ENCODE assay signal across 16 cellular contexts in the genomic region with DNA sequence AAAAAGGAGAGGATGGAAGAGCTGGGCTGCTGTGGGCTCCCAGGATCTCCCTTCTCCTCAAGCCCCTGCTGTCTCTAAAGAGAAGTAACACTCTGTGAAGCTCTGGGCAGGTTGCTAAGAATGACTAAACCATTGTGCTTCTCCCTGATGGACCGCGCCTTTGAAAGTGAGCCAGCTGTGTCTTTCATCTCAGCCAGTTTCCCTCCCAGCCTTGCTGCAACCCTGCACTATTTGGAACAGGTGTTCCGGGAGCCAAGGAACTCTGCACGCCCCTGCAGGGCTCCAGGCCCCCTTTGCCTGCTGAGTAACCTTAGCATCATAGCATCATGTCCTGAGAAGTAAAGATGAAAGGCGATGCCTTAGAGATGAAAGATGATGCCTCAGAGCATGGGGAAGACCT. TPM values are rescaled to one million over a fixed set of nuclear protein-coding genes. Genes with fewer than 3 reads are reported as not detected.
DNase-seq lines count a peak whose midpoint lies in the region; ATAC-seq, FAIRE-seq and TF ChIP-seq lines count a peak whose summit lies in the region.
"Had no signal": no experiment of that assay in that cellular context is flagged by ENCODE, and none has a peak within 500 bp of the region (broad histone marks: within the 10 kb centered on the region; RNA-seq: fewer than 3 reads in every experiment).

No MANE protein-coding gene starts in this region.

- peaks cover 0 to 2% (median 0%) of the 10 kb centered on the region in 4 experiments; a peak in 1 of 7 replicates for H3K27me3 ChIP-seq in H1 (replicated peaks in 1 of 4; ENCODE audit: control insufficient read depth in 3 of 4, extremely low read depth in 1 of 4, insufficient read depth in 3 of 4, low read length in 3 of 4)
- H3K27me3 ChIP-seq in CD8-positive, alpha-beta memory T cell (ENCODE audit: insufficient read depth, low read length, poor library complexity, severe bottlenecking), result peaks cover 9% of the 10 kb centered on the region

- no peak for TF ChIP-seq CTCF in H1 (IDR thresholded peaks at IDR 0.05; ENCODE audit: control extremely low read depth in 1 of 3, insufficient read depth in 1 of 3, low read depth in 1 of 3, low read length in 3 of 3)
- no peak for TF ChIP-seq CTCF in omental fat pad (IDR thresholded peaks at IDR 0.05)

- DNase-seq in NCI-H1417 (lab: John Stamatoyannopoulos, UW) (peak in 2 of 3 experiments; percentile 23 to 24), NCI-H1417 treated with DMSO at 0.1 percent for 48 hours (lab: John Stamatoyannopoulos, UW) (no peak), NCI-H2171 treated with DMSO at 0.1 percent for 48 hours (lab: John Stamatoyannopoulos, UW) (peak; percentile 53), H1 (ENCODE audit: low read depth in 1 of 2, low spot score in 2 of 2) (no peak), omental fat pad (ENCODE audit: low spot score) (no peak), activated T-cell treated with anti-CD3 and anti-CD28 coated beads for 4 hours (no peak)
- no peak for DNase-seq in CD8-positive, alpha-beta memory T cell
- DNase-seq in T-helper 2 cell treated with Interferon-gamma antibody and Interleukin-4, amounts not matched to agents 5 μg/mL and 100 μg/mL, for 36 hours (ENCODE audit: low spot score), result no peak
- DNase-seq: activated CD4-positive, CD25-positive, alpha-beta regulatory T cell treated with anti-CD3 and anti-CD28 coated beads, Interleukin-2, amount 50 U/mL, for 72 hours; DMS79; glutamatergic neuron; SHP77 treated with DMSO at 0.1 percent for 48 hours; substantia nigra had no signal

- no peak overlapping the region for H4K5ac ChIP-seq in H1 (ENCODE audit: insufficient read length, low read depth, low read length)

- H2BK120ac ChIP-seq in H1 (replicated peaks; ENCODE audit: low read depth, low read length), result no peak overlapping the region

- FAIRE-seq in H1 (lab: Jason Lieb, UNC), result no peak
- FAIRE-seq: A204.1 had no signal

- H3K9ac ChIP-seq in H1 (replicated peaks in 1 of 4; ENCODE audit: extremely low read depth in 1 of 4, low read depth in 3 of 4, low read length in 3 of 4), result no peak overlapping the region

- no peak overlapping the region for H4K8ac ChIP-seq in H1 (ENCODE audit: extremely low read depth, insufficient read depth, low read length)

- H2AFZ ChIP-seq in H1 (ENCODE audit: low read length), result no peak overlapping the region

- CTCF ChIA-PET in H1 (lab: Charles Lee; ENCODE audit: partially characterized antibody), result interaction anchor here (0.8 to 1.3 kb wide), 5 partner anchors 12 to 130 kb away, joined by 3 to 7 read pairs (median 3); no protein-coding TSS in a partner anchor
- CTCF ChIA-PET in CD8-positive, alpha-beta memory T cell (lab: Charles Lee), result no interaction called here

- H3K79me1 ChIP-seq in H1 (ENCODE audit: low read depth, low read length), result no peaks in the 10 kb centered on the region

- no peaks in the 10 kb centered on the region for H3K9me3 ChIP-seq in H1 (ENCODE audit: insufficient read depth in 2 of 2, low read depth in 1 of 2, low read length in 1 of 2)
- H3K9me3 ChIP-seq in CD8-positive, alpha-beta memory T cell (ENCODE audit: low read length), result no peaks in the 10 kb centered on the region

- H2BK12ac ChIP-seq in H1 (ENCODE audit: low read depth, low read length), result peak overlapping the region; percentile 42; the same call in 1 of the 2 replicates

- peak; percentile 57 for ATAC-seq in omental fat pad (ENCODE audit: low FRiP score)

- no peak overlapping the region for H2BK5ac ChIP-seq in H1 (ENCODE audit: low read depth, low read length)

- no peaks in the 10 kb centered on the region for H3K9me3 Mint-ChIP-seq in CD8-positive, alpha-beta memory T cell
- H3K9me3 Mint-ChIP-seq in T-helper 2 cell treated with Interferon-gamma antibody and Interleukin-4, amounts not matched to agents 5 μg/mL and 100 μg/mL, for 36 hours, result peaks cover 6% of the 10 kb centered on the region

- no peak overlapping the region for H3K27ac ChIP-seq in H1 (ENCODE audit: low read depth, low read length)
- no peak overlapping the region for H3K27ac ChIP-seq in CD8-positive, alpha-beta memory T cell (ENCODE audit: low read depth, low read length)

- H3K4me3 ChIP-seq in H1 (ENCODE audit: extremely low read depth in 1 of 4, insufficient read depth in 2 of 4, low read depth in 3 of 4, low read length in 4 of 4), result no peak overlapping the region
- no peak overlapping the region for H3K4me3 ChIP-seq in CD8-positive, alpha-beta memory T cell (ENCODE audit: low read length)
- H3K4me3 ChIP-seq: lung had no signal

- H3K36me3 ChIP-seq in H1 (ENCODE audit: control insufficient read depth in 2 of 4, insufficient read depth in 4 of 4, low read length in 3 of 4), result no peaks in the 10 kb centered on the region; a peak in 1 of 8 replicates
- H3K36me3 ChIP-seq in CD8-positive, alpha-beta memory T cell (ENCODE audit: insufficient read depth, low read length), result no peaks in the 10 kb centered on the region

- H3K4ac ChIP-seq in H1 (replicated peaks; ENCODE audit: insufficient read length, low read depth, low read length), result no peak overlapping the region

- no peak overlapping the region for H3K23ac ChIP-seq in H1 (ENCODE audit: insufficient read length)

- no peaks in the 10 kb centered on the region for H3K23me2 ChIP-seq in H1 (ENCODE audit: low read depth, low read length)

- no peak overlapping the region for H3K27ac Mint-ChIP-seq in CD8-positive, alpha-beta memory T cell
- H3K27ac Mint-ChIP-seq in T-helper 2 cell treated with Interferon-gamma antibody and Interleukin-4, amounts not matched to agents 5 μg/mL and 100 μg/mL, for 36 hours, result no peak overlapping the region
- H3K27ac Mint-ChIP-seq: activated T-helper 2 cell treated with anti-CD3 and anti-CD28 coated beads, Interferon-gamma antibody, Interleukin-2, Interleukin-4, amounts not matched to agents 10 μg/mL and 5 μg/mL and 100 μg/mL, durations not matched to agents 14 hours and 24 hours and 36 hours had no signal

- H3K4me1 ChIP-seq in H1 (replicated peaks in 1 of 4; ENCODE audit: control insufficient read depth in 3 of 4, insufficient read depth in 4 of 4, low read length in 3 of 4), result peaks cover 3 to 18% (median 15%) of the 10 kb centered on the region in 4 experiments; a peak in 6 of 7 replicates
- H3K4me1 ChIP-seq in CD8-positive, alpha-beta memory T cell (ENCODE audit: insufficient read depth, low read length), result no peaks in the 10 kb centered on the region

- H2BK20ac ChIP-seq in H1 (ENCODE audit: low read length), result 0 out of 2 replicates have a peak overlapping the region, but pooled peaks have one; percentile 36

- no peak overlapping the region for H2AK5ac ChIP-seq in H1 (ENCODE audit: low read depth, low read length)

- TF ChIP-seq RAD21 in H1 (IDR thresholded peaks at IDR 0.05 in 1 of 2, conservative IDR thresholded peaks at IDR 0.05 in 1 of 2; ENCODE audit: low read depth in 2 of 2, low read length in 2 of 2), result no peak

- no peak for TF ChIP-seq POLR2A in H1 (IDR thresholded peaks at IDR 0.05; ENCODE audit: control extremely low read depth in 1 of 2, low read depth in 2 of 2, low read length in 2 of 2)

- WGBS in H1 (ENCODE audit: extremely low coverage in 1 of 2, insufficient coverage in 1 of 2, insufficient read length in 1 of 2, insufficient replicate concordance in 2 of 2, low coverage in 1 of 2, low lambda C conversion rate in 2 of 2, missing lambda C conversion rate in 1 of 2), 2 experiments, result 79% methylated on average over 5 of the region's 5 CpGs; no CpG with 5 or more reads in 1 of the 2 experiments

- H3K27me3 Mint-ChIP-seq in CD8-positive, alpha-beta memory T cell, result peaks cover 20 to 39% of the 10 kb centered on the region in 2 donors
- H3K27me3 Mint-ChIP-seq in T-helper 2 cell treated with Interferon-gamma antibody and Interleukin-4, amounts not matched to agents 5 μg/mL and 100 μg/mL, for 36 hours (ENCODE audit: low read depth), result peaks cover 16% of the 10 kb centered on the region

- POLR2A ChIA-PET in H1 (lab: Charles Lee; ENCODE audit: partially characterized antibody), result interaction anchor here (0.7 kb wide), 1 partner anchor 11 kb away, joined by 3 read pairs; no protein-coding TSS in a partner anchor
- POLR2A ChIA-PET in CD8-positive, alpha-beta memory T cell (lab: Charles Lee), result no interaction called here

- no peaks in the 10 kb centered on the region for H4K20me1 ChIP-seq in H1 (replicated peaks in 1 of 2; ENCODE audit: control insufficient read depth in 1 of 2, insufficient read depth in 2 of 2, low read length in 2 of 2)

- H3K4me2 ChIP-seq in H1 (ENCODE audit: insufficient read depth in 1 of 2, low read depth in 2 of 2, low read length in 2 of 2), result no peak overlapping the region; a peak in 1 of 4 replicates

- H3K79me2 ChIP-seq in H1 (ENCODE audit: control insufficient read depth in 1 of 2, insufficient read depth in 2 of 2, low read length in 2 of 2), result no peaks in the 10 kb centered on the region

- H3K4me1 Mint-ChIP-seq in CD8-positive, alpha-beta memory T cell, result peaks cover 4 to 9% (median 7%) of the 10 kb centered on the region in 3 donors
- H3K4me1 Mint-ChIP-seq in T-helper 2 cell treated with Interferon-gamma antibody and Interleukin-4, amounts not matched to agents 5 μg/mL and 100 μg/mL, for 36 hours (ENCODE audit: low read depth), result peaks cover 5% of the 10 kb centered on the region

- H3K14ac ChIP-seq in H1 (ENCODE audit: insufficient read length), result no peak overlapping the region

- no peak overlapping the region for H4K91ac ChIP-seq in H1 (replicated peaks; ENCODE audit: insufficient read length, low read length)

- H2BK15ac ChIP-seq in H1 (ENCODE audit: low read length), result no peak overlapping the region

- peaks cover 0 to 5% (median 0%) of the 10 kb centered on the region in 3 donors for H3K36me3 Mint-ChIP-seq in CD8-positive, alpha-beta memory T cell
- no peaks in the 10 kb centered on the region for H3K36me3 Mint-ChIP-seq in T-helper 2 cell treated with Interferon-gamma antibody and Interleukin-4, amounts not matched to agents 5 μg/mL and 100 μg/mL, for 36 hours (ENCODE audit: low read depth)

- no peak for TF ChIP-seq EP300 in H1 (IDR thresholded peaks at IDR 0.05; ENCODE audit: borderline replicate concordance in 1 of 2, low read depth in 2 of 2, low read length in 2 of 2)

- H3K4me3 Mint-ChIP-seq in CD8-positive, alpha-beta memory T cell, result no peak overlapping the region
- no peak overlapping the region for H3K4me3 Mint-ChIP-seq in T-helper 2 cell treated with Interferon-gamma antibody and Interleukin-4, amounts not matched to agents 5 μg/mL and 100 μg/mL, for 36 hours

- H3K18ac ChIP-seq in H1 (ENCODE audit: extremely low read depth, low read length), result no peak overlapping the region

- H3K56ac ChIP-seq in H1 (replicated peaks; ENCODE audit: insufficient read length, low read depth, low read length), result no peak overlapping the region

RNA-seq across cellular contexts. Expression of gene SMIM20, which starts 39.7 kb away (rescaled TPM):
- 30.9 and 36.9 TPM in 2 replicates for total RNA-seq in H1 (2021; fragmentation: NEBNext Ultra II Directional; extraction: Animal tissue kit (Norgen Biotek cat#: 25700))
- 15.8 and 21.9 TPM in 2 replicates for polyA plus RNA-seq in H1 (2011; rRNA removed)
- polyA plus RNA-seq in H1 (2011; cell fraction: cytosol; rRNA removed), result 33.6 TPM
- 10.5 TPM for polyA plus RNA-seq in H1 (2011; cell fraction: nucleus; rRNA removed)
- 35.0 to 46.1 TPM (median 40.6 TPM) in 4 replicates for polyA plus RNA-seq in H1 (2012, experiment 1 of 2)
- polyA plus RNA-seq in H1 (2012, experiment 2 of 2), result 19.5 TPM
- 40.4 TPM for polyA plus RNA-seq in H1 (2013, experiment 1 of 2)
- 42.1 TPM for polyA plus RNA-seq in H1 (2013, experiment 2 of 2)
- 1.7 and 3.7 TPM in 2 replicates for polyA minus RNA-seq in H1 (2011; rRNA and poly(A)+ RNA removed)
- 7.4 TPM for polyA minus RNA-seq in H1 (2011; cell fraction: cytosol; rRNA and poly(A)+ RNA removed)
- polyA minus RNA-seq in H1 (2011; cell fraction: nucleus; rRNA and poly(A)+ RNA removed), result 11.1 TPM
- total RNA-seq in omental fat pad, result 10 to 100 TPM; 21.4 to 33.5 (median 25.6) TPM
- 10 to 100 TPM; 25.1 to 28.5 TPM for total RNA-seq in CD8-positive, alpha-beta memory T cell
- 47.3 TPM for polyA plus RNA-seq in CD8-positive, alpha-beta memory T cell

Comparison
In these comparisons a context has a peak if more than half of its experiments do, and no peak if none do; other contexts are left out.
1. DNase-seq: peak in NCI-H1417 (2 of 3) and NCI-H2171 treated with DMSO at 0.1 percent for 48 hours (single experiment); none in NCI-H1417 treated with DMSO at 0.1 percent for 48 hours (single experiment), H1 (0 of 2), omental fat pad (single experiment), activated T-cell treated with anti-CD3 and anti-CD28 coated beads for 4 hours (single experiment), CD8-positive, alpha-beta memory T cell (0 of 5) and T-helper 2 cell treated with Interferon-gamma antibody and Interleukin-4, amounts not matched to agents 5 μg/mL and 100 μg/mL, for 36 hours (single experiment).